25 cellular contexts compared by ENCODE assay signal in genomic region chr11:90202342-90202741, GRCh38. TPM values are rescaled to one million over a fixed set of nuclear protein-coding genes. Genes with fewer than 3 reads are reported as not detected.
DNase-seq lines count a peak whose midpoint lies in the region; ATAC-seq and TF ChIP-seq lines count a peak whose summit lies in the region.
"Had no signal": no experiment of that assay in that cellular context is flagged by ENCODE, and none has a peak within 500 bp of the region (broad histone marks: within the 10 kb centered on the region; RNA-seq: fewer than 3 reads in every experiment).

No MANE protein-coding gene starts in this region.

- DNase-seq in activated T-cell treated with anti-CD3 and anti-CD28 coated beads, Interleukin-2, amount 50 U/mL, for 24 hours = no peak
- no peak for DNase-seq in activated T-cell treated with anti-CD3 and anti-CD28 coated beads, Interleukin-2, amount 50 U/mL, for 4 hours
- peak in 3 of 5 donors; percentile 15 to 29 (median 28) for DNase-seq in CD4-positive, alpha-beta memory T cell
- DNase-seq in T-helper 17 cell = no peak
- peak in 2 of 10 donors; percentile 31 to 36 for DNase-seq in naive thymus-derived CD8-positive, alpha-beta T cell
- no peak for DNase-seq in activated effector memory CD4-positive, alpha-beta T cell treated with anti-CD3 and anti-CD28 coated beads, Interleukin-2, amount 50 U/mL, for 16 hours
- no peak for DNase-seq in stomach
- DNase-seq: DMS53, GDM1, GM23248, H9, HFFc6, KBM-7, NCI-H1105, NCI-H146, NCI-H2029, NCI-H2171, NCI-H345, NCI-H524, NCI-H774, SIG-M5 had no signal

- TF ChIP-seq CTCF in stomach (IDR thresholded peaks at IDR 0.05) = no peak

- H3K9me3 Mint-ChIP-seq in activated T-cell treated with anti-CD3 and anti-CD28 coated beads, Interleukin-2, amount 50 U/mL, for 24 hours = no peaks in the 10 kb centered on the region
- no peaks in the 10 kb centered on the region for H3K9me3 Mint-ChIP-seq in activated T-cell treated with anti-CD3 and anti-CD28 coated beads, Interleukin-2, amount 50 U/mL, for 4 hours
- H3K9me3 Mint-ChIP-seq in CD4-positive, alpha-beta memory T cell = no peaks in the 10 kb centered on the region
- no peaks in the 10 kb centered on the region for H3K9me3 Mint-ChIP-seq in naive thymus-derived CD8-positive, alpha-beta T cell
- H3K9me3 Mint-ChIP-seq: H9, HFFc6 had no signal

- peak overlapping the region; percentile 1 for H3K27ac Mint-ChIP-seq in activated T-cell treated with anti-CD3 and anti-CD28 coated beads, Interleukin-2, amount 50 U/mL, for 24 hours
- H3K27ac Mint-ChIP-seq in CD4-positive, alpha-beta memory T cell = peak overlapping the region; percentile 4 to 83 (median 54)
- peak overlapping the region; percentile 84 for H3K27ac Mint-ChIP-seq in T-helper 17 cell
- peak overlapping the region in 9 of 10 donors; percentile 35 to 92 (median 75) for H3K27ac Mint-ChIP-seq in naive thymus-derived CD8-positive, alpha-beta T cell
- H3K27ac Mint-ChIP-seq: H9, HFFc6 had no signal

- no peak for TF ChIP-seq EP300 in stomach (IDR thresholded peaks at IDR 0.05)

- TF ChIP-seq POLR2A in stomach (IDR thresholded peaks at IDR 0.05) = no peak

- peaks cover 84% of the 10 kb centered on the region for H3K36me3 Mint-ChIP-seq in activated T-cell treated with anti-CD3 and anti-CD28 coated beads, Interleukin-2, amount 50 U/mL, for 24 hours (ENCODE audit: low read depth)
- peaks cover 45% of the 10 kb centered on the region for H3K36me3 Mint-ChIP-seq in activated T-cell treated with anti-CD3 and anti-CD28 coated beads, Interleukin-2, amount 50 U/mL, for 4 hours (ENCODE audit: insufficient read depth)
- H3K36me3 Mint-ChIP-seq in CD4-positive, alpha-beta memory T cell = peaks cover 32 to 58% of the 10 kb centered on the region in 2 donors
- H3K36me3 Mint-ChIP-seq in T-helper 17 cell (ENCODE audit: low read depth) = peaks cover 9% of the 10 kb centered on the region
- peaks cover 4 to 68% (median 6%) of the 10 kb centered on the region in 3 donors for H3K36me3 Mint-ChIP-seq in naive thymus-derived CD8-positive, alpha-beta T cell

- peaks cover 22% of the 10 kb centered on the region for H3K4me1 Mint-ChIP-seq in activated T-cell treated with anti-CD3 and anti-CD28 coated beads, Interleukin-2, amount 50 U/mL, for 24 hours (ENCODE audit: low read depth)
- peaks cover 13% of the 10 kb centered on the region for H3K4me1 Mint-ChIP-seq in activated T-cell treated with anti-CD3 and anti-CD28 coated beads, Interleukin-2, amount 50 U/mL, for 4 hours (ENCODE audit: low read depth)
- peaks cover 10 to 14% (median 13%) of the 10 kb centered on the region in 4 donors for H3K4me1 Mint-ChIP-seq in CD4-positive, alpha-beta memory T cell
- H3K4me1 Mint-ChIP-seq in T-helper 17 cell = peaks cover 12% of the 10 kb centered on the region
- peaks cover 8 to 22% (median 16%) of the 10 kb centered on the region in 4 donors for H3K4me1 Mint-ChIP-seq in naive thymus-derived CD8-positive, alpha-beta T cell

- no peaks in the 10 kb centered on the region for H3K9me3 ChIP-seq in CD4-positive, alpha-beta memory T cell (ENCODE audit: control insufficient read depth in 1 of 2, low read length in 2 of 2)
- H3K9me3 ChIP-seq in T-helper 17 cell (ENCODE audit: control insufficient read depth, low read length, poor library complexity, severe bottlenecking) (no peaks in the 10 kb centered on the region), stomach (no peaks in the 10 kb centered on the region)
- H3K9me3 ChIP-seq: BLaER1 had no signal

- POLR2A ChIA-PET in CD4-positive, alpha-beta memory T cell (lab: Charles Lee; ENCODE audit: partially characterized antibody) = no interaction called here
- POLR2A ChIA-PET in naive thymus-derived CD8-positive, alpha-beta T cell (lab: Charles Lee) = no interaction called here

- H3K4me1 ChIP-seq in CD4-positive, alpha-beta memory T cell (ENCODE audit: insufficient read depth, low read length) = peaks cover 11% of the 10 kb centered on the region
- H3K4me1 ChIP-seq in stomach = peaks cover 0 to 9% (median 0%) of the 10 kb centered on the region in 4 donors

- no peak overlapping the region for H3K4me3 Mint-ChIP-seq in activated T-cell treated with anti-CD3 and anti-CD28 coated beads, Interleukin-2, amount 50 U/mL, for 24 hours
- no peak overlapping the region for H3K4me3 Mint-ChIP-seq in activated T-cell treated with anti-CD3 and anti-CD28 coated beads, Interleukin-2, amount 50 U/mL, for 4 hours
- H3K4me3 Mint-ChIP-seq in CD4-positive, alpha-beta memory T cell = peak overlapping the region in 3 of 8 donors; percentile 53 to 62 (median 61)
- no peak overlapping the region for H3K4me3 Mint-ChIP-seq in T-helper 17 cell
- H3K4me3 Mint-ChIP-seq in naive thymus-derived CD8-positive, alpha-beta T cell = peak overlapping the region in 3 of 10 donors; percentile 2 to 21 (median 7)
- H3K4me3 Mint-ChIP-seq: H9, HFFc6 had no signal

- no peaks in the 10 kb centered on the region for H3K27me3 Mint-ChIP-seq in activated T-cell treated with anti-CD3 and anti-CD28 coated beads, Interleukin-2, amount 50 U/mL, for 24 hours
- no peaks in the 10 kb centered on the region for H3K27me3 Mint-ChIP-seq in activated T-cell treated with anti-CD3 and anti-CD28 coated beads, Interleukin-2, amount 50 U/mL, for 4 hours (ENCODE audit: low read depth)
- no peaks in the 10 kb centered on the region for H3K27me3 Mint-ChIP-seq in CD4-positive, alpha-beta memory T cell
- no peaks in the 10 kb centered on the region for H3K27me3 Mint-ChIP-seq in T-helper 17 cell
- no peaks in the 10 kb centered on the region for H3K27me3 Mint-ChIP-seq in naive thymus-derived CD8-positive, alpha-beta T cell

- H3K27ac ChIP-seq in CD4-positive, alpha-beta memory T cell (ENCODE audit: low read depth, low read length) = no peak overlapping the region
- no peak overlapping the region for H3K27ac ChIP-seq in stomach
- H3K27ac ChIP-seq: BLaER1, GM23248, HL-60 had no signal

- WGBS in stomach, 5 donors = 72 to 88% (median 85%) methylated on average over 3 of the region's 3 CpGs

- intact Hi-C loops in CD4-positive, alpha-beta memory T cell (cut with micrococcal nuclease) = no loop called here
- intact Hi-C loops in stomach (cut with DNase I; ENCODE audit: low total_unique reads) = no loop called here

- ATAC-seq in activated T-cell treated with anti-CD3 and anti-CD28 coated beads, Interleukin-2, amount 50 U/mL, for 4 hours = no peak
- ATAC-seq in T-helper 17 cell = peak; percentile 56
- peak; percentile 46 to 75 for ATAC-seq in naive thymus-derived CD8-positive, alpha-beta T cell
- ATAC-seq: HepG2, Panc1 had no signal

- CTCF ChIA-PET in CD4-positive, alpha-beta memory T cell (lab: Charles Lee; ENCODE audit: partially characterized antibody) = no interaction called here

- H3K27me3 ChIP-seq in CD4-positive, alpha-beta memory T cell (ENCODE audit: insufficient read depth, low read length) = no peaks in the 10 kb centered on the region
- H3K27me3 ChIP-seq in stomach = no peaks in the 10 kb centered on the region
- H3K27me3 ChIP-seq: BLaER1 had no signal

- H3K4me3 ChIP-seq in CD4-positive, alpha-beta memory T cell (ENCODE audit: low read length in 2 of 2) = no peak overlapping the region
- no peak overlapping the region for H3K4me3 ChIP-seq in stomach
- H3K4me3 ChIP-seq: BLaER1, GM23248 had no signal

- peaks cover 21% of the 10 kb centered on the region for H3K36me3 ChIP-seq in CD4-positive, alpha-beta memory T cell (ENCODE audit: insufficient read depth, low read length)
- peaks cover 12 to 82% (median 66%) of the 10 kb centered on the region in 4 donors for H3K36me3 ChIP-seq in stomach

RNA-seq across cellular contexts. Expression of gene CHORDC1, which starts 20.5 kb away (rescaled TPM):
- total RNA-seq in activated T-cell treated with anti-CD3 and anti-CD28 coated beads, Interleukin-2, amount 50 U/mL, for 4 hours = 100 to 1,000 TPM; 134 to 167 (median 149) TPM
- total RNA-seq in CD4-positive, alpha-beta memory T cell = 10 to 100 TPM; 70.2 to 78.4 TPM
- polyA plus RNA-seq in CD4-positive, alpha-beta memory T cell = 10 to 100 TPM; 22.2 to 47.7 TPM
- total RNA-seq in T-helper 17 cell (10 to 100 TPM; 92.4 to 96.0 TPM), stomach (100 to 1,000 TPM in 1 of 5 donors, 10 to 100 TPM in 4; 37.7 to 102 (median 52.9) TPM)
- 10 to 100 TPM; 77.9 to 83.8 TPM for total RNA-seq in naive thymus-derived CD8-positive, alpha-beta T cell
- polyA plus RNA-seq in naive thymus-derived CD8-positive, alpha-beta T cell = 10 to 100 TPM; 12.8 to 27.4 (median 21.1) TPM
- 10 to 100 TPM; 14.4 to 25.4 (median 15.3) TPM for polyA plus RNA-seq in stomach

Comparison
In these comparisons a context has a peak if more than half of its experiments do, and no peak if none do; other contexts are left out.
1. DNase-seq: peak in CD4-positive, alpha-beta memory T cell (3 of 5); none in activated T-cell treated with anti-CD3 and anti-CD28 coated beads, Interleukin-2, amount 50 U/mL, for 24 hours (single experiment), activated T-cell treated with anti-CD3 and anti-CD28 coated beads, Interleukin-2, amount 50 U/mL, for 4 hours (single experiment), T-helper 17 cell (0 of 3), activated effector memory CD4-positive, alpha-beta T cell treated with anti-CD3 and anti-CD28 coated beads, Interleukin-2, amount 50 U/mL, for 16 hours (single experiment) and stomach (single experiment).
2. H3K27ac Mint-ChIP-seq: peak in every context shown above with its lines; median percentile 84 in T-helper 17 cell; 75 in naive thymus-derived CD8-positive, alpha-beta T cell; 54 in CD4-positive, alpha-beta memory T cell; 1 in activated T-cell treated with anti-CD3 and anti-CD28 coated beads, Interleukin-2, amount 50 U/mL, for 24 hours.
3. ATAC-seq: peak in T-helper 17 cell (single experiment) and naive thymus-derived CD8-positive, alpha-beta T cell (2 of 2); none in activated T-cell treated with anti-CD3 and anti-CD28 coated beads, Interleukin-2, amount 50 U/mL, for 4 hours (0 of 2).